ENCODE assay signal across 17 cellular contexts in the genomic region with DNA sequence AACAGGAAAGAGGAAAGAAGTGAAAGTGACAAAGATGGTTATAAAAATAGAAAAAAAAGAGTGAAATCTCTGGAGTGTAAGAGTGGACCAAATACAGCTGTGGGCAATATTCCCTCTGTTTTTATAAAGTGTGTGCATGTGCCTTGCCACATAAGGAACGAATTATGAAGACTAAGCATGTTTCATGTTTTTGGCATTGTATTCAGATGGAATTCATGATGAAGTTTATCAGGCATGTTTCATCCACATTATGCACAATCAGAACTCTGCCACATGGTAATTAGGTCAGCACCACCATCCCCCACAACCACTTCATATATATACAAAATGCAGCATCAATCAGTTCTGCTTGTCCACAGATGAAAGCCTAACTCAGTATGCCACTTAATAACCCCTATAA.
"Had no signal": no experiment of that assay in that cellular context is flagged by ENCODE, and none has a peak within 500 bp of the region (broad histone marks: within the 10 kb centered on the region; RNA-seq: fewer than 3 reads in every experiment).

No MANE protein-coding gene starts in this region.

- DNase-seq: activated gamma-delta T cell; activated naive CD8-positive, alpha-beta T cell treated with anti-CD3 and anti-CD28 coated beads for 36 hours; activated T-cell treated with anti-CD3 and anti-CD28 coated beads, Interleukin-2, amount 50 U/mL, for 24 hours; colonic mucosa; effector memory CD8-positive, alpha-beta T cell; erythroblast; left ventricle myocardium superior; mesendoderm; ovary; stimulated activated CD4-positive, alpha-beta T cell treated with anti-CD3 and anti-CD28 coated beads, Interleukin-15, amount 100 ng/mL, for 24 hours; stimulated activated CD4-positive, alpha-beta T cell treated with anti-CD3 and anti-CD28 coated beads, Interleukin-4, amount 100 ng/mL, for 24 hours; stimulated activated naive CD8-positive, alpha-beta T cell treated with anti-CD3 and anti-CD28 coated beads, Interleukin-15, amount 100 ng/mL, for 72 hours; thyroid gland; uterus had no signal

- H3K9me3 ChIP-seq: ascending aorta, colonic mucosa, ovary, thyroid gland, uterus had no signal

- H3K4me3 ChIP-seq: ascending aorta, cardiac muscle cell, colonic mucosa, ovary, thyroid gland, uterus had no signal

- H3K36me3 ChIP-seq: ascending aorta, cardiac muscle cell, colonic mucosa, ovary, thyroid gland, uterus had no signal

- FAIRE-seq: keratinocyte had no signal

- H3K27ac ChIP-seq: ascending aorta, cardiac muscle cell, colonic mucosa, ovary, thyroid gland, uterus had no signal

- H3K27me3 ChIP-seq: ascending aorta, cardiac muscle cell, colonic mucosa, ovary, thyroid gland, uterus had no signal

- H3K4me1 ChIP-seq: ascending aorta, colonic mucosa, uterus had no signal
